8 cellular contexts compared by ENCODE assay signal in the genomic region with DNA sequence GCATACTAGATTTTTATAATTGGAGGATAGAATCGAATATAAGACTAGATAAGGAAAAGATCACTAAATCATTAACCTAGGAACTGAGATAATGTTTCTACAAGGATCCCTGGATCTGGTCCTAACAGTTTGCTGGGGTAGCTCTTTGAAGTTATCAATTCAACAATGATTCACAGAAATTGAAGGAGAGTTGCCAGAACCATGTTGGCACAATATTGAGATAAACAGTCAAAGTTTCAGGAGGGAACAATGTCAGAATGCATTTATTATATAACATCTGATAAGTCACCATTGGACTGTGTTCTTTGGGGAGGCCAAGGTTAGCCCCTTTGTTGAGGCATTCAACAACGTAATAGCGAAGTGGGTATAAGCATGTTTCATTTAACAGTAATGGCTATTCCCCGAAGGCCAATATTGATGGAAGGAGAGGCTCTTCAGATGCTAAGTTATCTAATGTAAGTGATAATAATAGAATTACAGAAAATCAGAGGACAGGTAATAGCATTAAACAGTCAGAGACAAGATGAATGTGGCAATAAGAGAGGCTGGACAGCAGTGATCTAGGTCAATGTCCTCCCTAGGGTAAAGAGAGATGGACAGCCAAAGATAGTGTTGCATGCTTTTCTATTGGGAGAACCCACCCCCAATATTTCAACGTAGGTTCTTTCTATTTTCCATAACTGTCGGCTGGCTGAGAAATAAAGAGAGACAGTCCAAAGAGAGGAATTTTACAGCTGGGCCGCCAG.
"Had no signal": no experiment of that assay in that cellular context is flagged by ENCODE, and none has a peak within 500 bp of the region (broad histone marks: within the 10 kb centered on the region; RNA-seq: fewer than 3 reads in every experiment).

No MANE protein-coding gene starts in this region.

- H3K4me3 Mint-ChIP-seq: HFFc6, IgD-negative memory B cell had no signal

- H3K27me3 Mint-ChIP-seq: IgD-negative memory B cell had no signal

- ATAC-seq: HCT116 had no signal

- H3K27ac Mint-ChIP-seq: HFFc6, IgD-negative memory B cell had no signal

- DNase-seq: GM23248, GOT3, H7, HFFc6, KBM-7 had no signal

- H3K4me3 ChIP-seq: GM23248, HAP-1 had no signal

- H3K36me3 ChIP-seq: HAP-1 had no signal

- H3K36me3 Mint-ChIP-seq: IgD-negative memory B cell had no signal

- H3K4me1 ChIP-seq: HAP-1 had no signal

- H3K4me1 Mint-ChIP-seq: IgD-negative memory B cell had no signal
